15 cellular contexts compared by ENCODE assay signal in genomic region chr1:1760345-1760650, GRCh38. TPM values are rescaled to one million over a fixed set of nuclear protein-coding genes. Genes with fewer than 3 reads are reported as not detected.
DNase-seq lines count a peak whose midpoint lies in the region; ATAC-seq and TF ChIP-seq lines count a peak whose summit lies in the region.
"Had no signal": no experiment of that assay in that cellular context is flagged by ENCODE, and none has a peak within 500 bp of the region (broad histone marks: within the 10 kb centered on the region; RNA-seq: fewer than 3 reads in every experiment).

No MANE protein-coding gene starts in this region.

- CTCF ChIA-PET in HCT116 (lab: Charles Lee), result no interaction called here

- peak overlapping the region in 10 of 11 experiments; percentile 15 to 65 (median 45); a peak in 15 of 22 replicates for H3K9ac ChIP-seq in BLaER1 treated with 17β-estradiol and CSF1 and Interleukin-3, amounts not matched to agents 10 nM and 100 nM
- no peak overlapping the region for H3K9ac ChIP-seq in HCT116 (ENCODE audit: low read length)

- H2AFZ ChIP-seq in HCT116 (ENCODE audit: low read depth, low read length, poor library complexity, severe bottlenecking) (no peak overlapping the region), osteoblast (ENCODE audit: low read length) (no peak overlapping the region)

- peaks cover 98 to 100% (median 99%) of the 10 kb centered on the region in 11 experiments for H3K36me3 ChIP-seq in BLaER1 treated with 17β-estradiol and CSF1 and Interleukin-3, amounts not matched to agents 10 nM and 100 nM
- H3K36me3 ChIP-seq in HCT116 (ENCODE audit: control insufficient read depth in 1 of 2, insufficient read depth in 2 of 2, low read length in 2 of 2) (peaks cover 11 to 50% of the 10 kb centered on the region in 2 experiments; a peak in 3 of 4 replicates), osteoblast (ENCODE audit: insufficient read depth, low read length) (peaks cover 34% of the 10 kb centered on the region)

- peaks cover 79 to 100% (median 97%) of the 10 kb centered on the region in 11 experiments for H4K20me1 ChIP-seq in BLaER1 treated with 17β-estradiol and CSF1 and Interleukin-3, amounts not matched to agents 10 nM and 100 nM
- no peaks in the 10 kb centered on the region for H4K20me1 ChIP-seq in HCT116 (ENCODE audit: insufficient read depth)
- peaks cover 18% of the 10 kb centered on the region for H4K20me1 ChIP-seq in osteoblast (ENCODE audit: insufficient read depth, low read length)

- POLR2A ChIA-PET in HCT116 (lab: Charles Lee), result no interaction called here

- H3K79me2 ChIP-seq in HCT116 (ENCODE audit: insufficient read depth, low read length), result peaks cover 79% of the 10 kb centered on the region
- peaks cover 70% of the 10 kb centered on the region for H3K79me2 ChIP-seq in osteoblast (ENCODE audit: insufficient read depth, low read length)

- no peak for ATAC-seq in HCT116

- no peaks in the 10 kb centered on the region for H3K9me3 ChIP-seq in BLaER1 treated with 17β-estradiol and CSF1 and Interleukin-3, amounts not matched to agents 10 nM and 100 nM (replicated peaks in 1 of 11)
- H3K9me3 ChIP-seq in HCT116 (ENCODE audit: control insufficient read depth in 1 of 2, insufficient read depth in 1 of 2, low read depth in 1 of 2, low read length in 2 of 2) (no peaks in the 10 kb centered on the region), osteoblast (ENCODE audit: low read depth, low read length) (no peaks in the 10 kb centered on the region)

- H3K27me3 ChIP-seq in BLaER1 treated with 17β-estradiol and CSF1 and Interleukin-3, amounts not matched to agents 10 nM and 100 nM, result no peaks in the 10 kb centered on the region
- no peaks in the 10 kb centered on the region for H3K27me3 ChIP-seq in HCT116 (ENCODE audit: insufficient read depth, low read length)
- no peaks in the 10 kb centered on the region for H3K27me3 ChIP-seq in osteoblast (ENCODE audit: insufficient read depth, low read length)

- DNase-seq in HCT116 (ENCODE audit: low read depth, low spot score) (no peak), iPS-NIHi11 (ENCODE audit: low spot score) (peak; percentile 5), osteoblast (ENCODE audit: insufficient read length, low spot score, missing footprints) (peak; percentile 27), NCI-H748 treated with DMSO at 0.1 percent for 48 hours (lab: John Stamatoyannopoulos, UW) (no peak), NCI-H2081 (lab: John Stamatoyannopoulos, UW) (no peak), NCI-H2107 treated with DMSO at 0.1 percent for 48 hours (lab: John Stamatoyannopoulos, UW; ENCODE audit: unreplicated experiment) (no peak)
- no peak for DNase-seq in activated naive CD4-positive, alpha-beta T cell treated with Interleukin-2 at 50 U/mL for 16 hours
- DNase-seq: EL, GF-D8, GOT3, IMR-90, NCI-H1105 treated with DMSO at 0.1 percent for 48 hours, NCI-H1694, NCI-H2081 treated with DMSO at 0.1 percent for 48 hours had no signal

- no peak overlapping the region for H3K4me3 ChIP-seq in BLaER1 treated with 17β-estradiol and CSF1 and Interleukin-3, amounts not matched to agents 10 nM and 100 nM
- H3K4me3 ChIP-seq in HCT116 (replicated peaks in 1 of 2; ENCODE audit: low read depth in 1 of 2, low read length in 2 of 2), result no peak overlapping the region
- no peak overlapping the region for H3K4me3 ChIP-seq in osteoblast (ENCODE audit: insufficient read depth, low read length)

- H3K27ac ChIP-seq in BLaER1 treated with 17β-estradiol and CSF1 and Interleukin-3, amounts not matched to agents 10 nM and 100 nM, result peak overlapping the region in 6 of 11 experiments; percentile 37 to 59 (median 56); a peak in 9 of 22 replicates
- peak overlapping the region; percentile 91; the same call in 1 of the 2 replicates for H3K27ac ChIP-seq in HCT116 (ENCODE audit: low read depth, low read length)
- no peak overlapping the region for H3K27ac ChIP-seq in osteoblast (ENCODE audit: low read depth, low read length)

- TF ChIP-seq CTCF in HCT116 (IDR thresholded peaks at IDR 0.05 in 2 of 3, conservative IDR thresholded peaks at IDR 0.05 in 1 of 3; ENCODE audit: borderline replicate concordance in 1 of 3, insufficient read depth in 1 of 3, low read depth in 2 of 3, low read length in 2 of 3), result no peak
- TF ChIP-seq CTCF in osteoblast (IDR thresholded peaks at IDR 0.05; ENCODE audit: extremely low read depth, low read depth, low read length), result no peak

- no peak for TF ChIP-seq POLR2A in HCT116 (IDR thresholded peaks at IDR 0.05; ENCODE audit: borderline replicate concordance, extremely low read depth, insufficient read depth, insufficient read length)

- H3K4me1 ChIP-seq in BLaER1 treated with 17β-estradiol and CSF1 and Interleukin-3, amounts not matched to agents 10 nM and 100 nM, result peaks cover 32 to 65% (median 56%) of the 10 kb centered on the region in 10 experiments
- H3K4me1 ChIP-seq in HCT116 (ENCODE audit: control insufficient read depth in 1 of 2, insufficient read depth in 2 of 2, low read length in 2 of 2), result peaks cover 18 to 28% of the 10 kb centered on the region in 2 experiments
- no peaks in the 10 kb centered on the region for H3K4me1 ChIP-seq in osteoblast (ENCODE audit: insufficient read depth, low read length)

- RAD21 ChIA-PET in HCT116 (lab: Charles Lee; ENCODE audit: low non-redundant PET in 1 of 2, low total read pairs in 2 of 2, uncharacterized antibody in 2 of 2, unreplicated experiment in 2 of 2), result no interaction called here

- TF ChIP-seq RAD21 in HCT116 (IDR thresholded peaks at IDR 0.05; ENCODE audit: low read depth), result no peak

- H3K9me2 ChIP-seq in HCT116 (ENCODE audit: insufficient read depth), result no peaks in the 10 kb centered on the region

- peak overlapping the region in 10 of 11 experiments; percentile 39 to 75 (median 67); a peak in 20 of 22 replicates for H3K4me2 ChIP-seq in BLaER1 treated with 17β-estradiol and CSF1 and Interleukin-3, amounts not matched to agents 10 nM and 100 nM
- H3K4me2 ChIP-seq in HCT116 (ENCODE audit: low read length) (no peak overlapping the region), osteoblast (ENCODE audit: insufficient read depth, low read length) (no peak overlapping the region)

- intact Hi-C loops in HCT116 (cut with micrococcal nuclease), result no loop called here

- BruUV-seq in HCT116 (replicated peaks; lab: Mats Ljungman, UMichigan), result no TSS peak

TF ChIP-seq in HCT116, 20 proteins besides CTCF, POLR2A, EP300 and RAD21:
- TF ChIP-seq CBX3 (IDR thresholded peaks at IDR 0.05; ENCODE audit: low read depth), result no peak
- no peak for TF ChIP-seq JUND (IDR thresholded peaks at IDR 0.05)
- no peak for TF ChIP-seq SP1 (IDR thresholded peaks at IDR 0.05; ENCODE audit: low read depth)
- no peak for TF ChIP-seq FOSL1 (IDR thresholded peaks at IDR 0.05; ENCODE audit: low read depth)
- TF ChIP-seq REST (IDR thresholded peaks at IDR 0.05; ENCODE audit: low read depth), result no peak

RNA-seq across cellular contexts. Expression of gene NADK, which starts 18.0 kb away (rescaled TPM):
- 93.4 TPM for total RNA-seq in HCT116 (2021; ENCODE audit: unreplicated experiment)
- 51.9 and 64.0 TPM in 2 replicates for polyA plus RNA-seq in HCT116 (2012)
- total RNA-seq in osteoblast, result 43.9 and 45.6 TPM in 2 replicates

RNA-seq across cellular contexts. Expression of gene CDK11A, which starts 36.1 kb away (rescaled TPM):
- total RNA-seq in HCT116 (2021; ENCODE audit: unreplicated experiment) (61.0 TPM), osteoblast (19.4 and 22.1 TPM in 2 replicates)
- polyA plus RNA-seq in HCT116 (2012), result 34.7 and 38.4 TPM in 2 replicates

Comparison
In these comparisons a context has a peak if more than half of its experiments do, and no peak if none do; other contexts are left out.
1. H3K4me2 ChIP-seq: peak in BLaER1 treated with 17β-estradiol and CSF1 and Interleukin-3, amounts not matched to agents 10 nM and 100 nM (10 of 11); none in HCT116 (single experiment) and osteoblast (single experiment).
2. DNase-seq: peak in iPS-NIHi11 (single experiment) and osteoblast (single experiment); none in HCT116 (single experiment), NCI-H748 treated with DMSO at 0.1 percent for 48 hours (single experiment), activated naive CD4-positive, alpha-beta T cell treated with Interleukin-2 at 50 U/mL for 16 hours (single experiment), NCI-H2081 (0 of 2) and NCI-H2107 treated with DMSO at 0.1 percent for 48 hours (single experiment).